Comparison of ENCODE assay signal across 21 cellular contexts in genomic region chr20:7723284-7723683, GRCh38.
A peak's percentile ranks its signal among the peaks of the same experiment; 100 is the strongest.
DNase-seq lines count a peak whose midpoint lies in the region; ATAC-seq, FAIRE-seq and TF ChIP-seq lines count a peak whose summit lies in the region.
"Had no signal": no experiment of that assay in that cellular context is flagged by ENCODE, and none has a peak within 500 bp of the region (broad histone marks: within the 10 kb centered on the region; RNA-seq: fewer than 3 reads in every experiment).

No MANE protein-coding gene starts in this region.

- no peak overlapping the region for H3K9ac ChIP-seq in keratinocyte (ENCODE audit: control insufficient read depth, extremely low read depth, insufficient read depth, low read length)
- H3K9ac ChIP-seq: SK-N-SH had no signal

- ATAC-seq in HG03457 (IDR thresholded peaks at IDR 0.05; ENCODE audit: unreplicated experiment): no peak
- ATAC-seq in HG03442 (IDR thresholded peaks at IDR 0.05; ENCODE audit: unreplicated experiment): no peak
- ATAC-seq: activated naive CD4-positive, alpha-beta T cell treated with anti-CD3 and anti-CD28 coated beads, Interleukin-2, amount 50 U/mL, for 72 hours; lower lobe of right lung; sciatic nerve; stimulated activated naive B cell treated with anti-CD40 and anti-IgM and Interleukin-4, amounts not matched to agents 10 μg/mL and 1 μg/mL and 100 μg/mL, for 72 hours had no signal

- FAIRE-seq in keratinocyte (lab: Jason Lieb, UNC): peak; percentile 20

- no peaks in the 10 kb centered on the region for H3K9me1 ChIP-seq in keratinocyte (ENCODE audit: control insufficient read depth, extremely low read depth, insufficient read depth, low read length)

- no peak overlapping the region for H2AFZ ChIP-seq in keratinocyte (ENCODE audit: control insufficient read depth, low read length)

- no peaks in the 10 kb centered on the region for H3K79me2 ChIP-seq in keratinocyte (ENCODE audit: control insufficient read depth, insufficient read depth, low read length)

- H3K9me3 ChIP-seq in keratinocyte (ENCODE audit: control insufficient read depth, low read depth, low read length): no peaks in the 10 kb centered on the region
- H3K9me3 ChIP-seq: lower lobe of right lung, Peyer's patch, SK-N-SH, thyroid gland had no signal

- no peaks in the 10 kb centered on the region for H3K27me3 ChIP-seq in keratinocyte (ENCODE audit: control insufficient read depth, extremely low read depth, insufficient read depth, low read length)
- H3K27me3 ChIP-seq: Peyer's patch, thyroid gland had no signal

- no peaks in the 10 kb centered on the region for H4K20me1 ChIP-seq in keratinocyte (ENCODE audit: control insufficient read depth, extremely low read depth, insufficient read depth, low read length)

- no peak overlapping the region for H3K4me3 ChIP-seq in keratinocyte (ENCODE audit: control insufficient read depth in 2 of 3, extremely low read depth in 1 of 3, insufficient read depth in 2 of 3, low read depth in 1 of 3, low read length in 3 of 3)
- H3K4me3 ChIP-seq: coronary artery, lower lobe of right lung, Peyer's patch, thyroid gland had no signal

- no peak for TF ChIP-seq CTCF in keratinocyte (optimal IDR thresholded peaks at IDR 0.05 in 1 of 3, IDR thresholded peaks at IDR 0.05 in 1 of 3, conservative IDR thresholded peaks at IDR 0.05 in 1 of 3; ENCODE audit: extremely low read depth in 1 of 3, insufficient read depth in 2 of 3, low read length in 3 of 3)

- no peaks in the 10 kb centered on the region for H3K4me1 ChIP-seq in keratinocyte (ENCODE audit: control insufficient read depth, extremely low read depth, insufficient read depth, low read length)
- H3K4me1 ChIP-seq: lower lobe of right lung, Peyer's patch had no signal

- H3K27ac ChIP-seq in keratinocyte (ENCODE audit: control insufficient read depth, insufficient read depth, low read length): peak overlapping the region; percentile 20
- H3K27ac ChIP-seq: coronary artery, lower lobe of right lung, Peyer's patch had no signal

- H3K4me2 ChIP-seq in keratinocyte (ENCODE audit: control insufficient read depth, extremely low read depth, insufficient read depth, low read depth, low read length): no peak overlapping the region
- H3K4me2 ChIP-seq: SK-N-SH had no signal

- dilution Hi-C loops in keratinocyte (cut with MboI; ENCODE audit: extremely low pct_ligation_motif_present, low sequenced_read_pairs): no loop called here

- H3K36me3 ChIP-seq in keratinocyte (ENCODE audit: control insufficient read depth in 2 of 2, extremely low read depth in 1 of 2, insufficient read depth in 2 of 2, low read length in 2 of 2): no peaks in the 10 kb centered on the region
- H3K36me3 ChIP-seq: lower lobe of right lung, Peyer's patch, thyroid gland had no signal

- DNase-seq in AG08395 (ENCODE audit: low spot score) (peak; percentile 24), HS-5 (ENCODE audit: low read depth) (peak; percentile 73), dermis blood vessel endothelial cell (peak; percentile 36), keratinocyte (ENCODE audit: low read depth, low spot score) (no peak), NCI-H1092 (lab: John Stamatoyannopoulos, UW) (no peak), NCI-H2029 (lab: John Stamatoyannopoulos, UW) (no peak)
- DNase-seq: COR-L47; glutamatergic neuron; lower lobe of right lung; NCI-H1436; NCI-H2171; NCI-H82; Peyer's patch; SK-N-SH; stimulated activated naive B cell treated with anti-CD40 and anti-IgM and Interleukin-4, amounts not matched to agents 10 μg/mL and 1 μg/mL and 100 μg/mL, for 72 hours; thyroid gland had no signal

Comparison
In these comparisons a context has a peak if more than half of its experiments do, and no peak if none do; other contexts are left out.
1. DNase-seq: peak in AG08395 (single experiment), HS-5 (single experiment) and dermis blood vessel endothelial cell (single experiment); none in keratinocyte (single experiment), NCI-H1092 (single experiment) and NCI-H2029 (single experiment).